ENCODE assay signal across 19 cellular contexts in genomic region chr15:97679289-97679688, GRCh38.
DNase-seq lines count a peak whose midpoint lies in the region; ATAC-seq, FAIRE-seq and TF ChIP-seq lines count a peak whose summit lies in the region.
"Had no signal": no experiment of that assay in that cellular context is flagged by ENCODE, and none has a peak within 500 bp of the region (broad histone marks: within the 10 kb centered on the region; RNA-seq: fewer than 3 reads in every experiment).

No MANE protein-coding gene starts in this region.

- H3K4me1 ChIP-seq in pancreas (no peaks in the 10 kb centered on the region), esophagus muscularis mucosa (no peaks in the 10 kb centered on the region)

- H3K36me3 ChIP-seq in pancreas (no peaks in the 10 kb centered on the region), esophagus muscularis mucosa (no peaks in the 10 kb centered on the region)

- H3K27ac ChIP-seq in pancreas (no peak overlapping the region), esophagus muscularis mucosa (replicated peaks in 1 of 4) (no peak overlapping the region)
- H3K27ac ChIP-seq: GM23248 had no signal

- H3K4me3 Mint-ChIP-seq in immature natural killer cell: no peak overlapping the region
- H3K4me3 Mint-ChIP-seq: CD4-positive, alpha-beta memory T cell had no signal

- TF ChIP-seq POLR2A in esophagus muscularis mucosa (IDR thresholded peaks at IDR 0.05; ENCODE audit: low read depth): no peak

- no peak for TF ChIP-seq EP300 in esophagus muscularis mucosa (IDR thresholded peaks at IDR 0.05)

- peaks cover 0 to 2% (median 2%) of the 10 kb centered on the region in 3 donors for H3K27me3 Mint-ChIP-seq in immature natural killer cell (ENCODE audit: low read depth in 3 of 3)
- H3K27me3 Mint-ChIP-seq: CD4-positive, alpha-beta memory T cell had no signal

- no peak for DNase-seq in left colon
- DNase-seq in pancreas: no peak
- no peak for DNase-seq in esophagus muscularis mucosa (ENCODE audit: extremely low spot score)
- DNase-seq in immature natural killer cell: no peak
- DNase-seq: C1 segment of cervical spinal cord; Calu3; CD4-positive, alpha-beta memory T cell; COR-L47; DMS53; DMS79 treated with DMSO at 0.1 percent for 48 hours; GM23248; H7; HCEC 1CT had no signal

- peak; percentile 72 for ATAC-seq in left colon
- ATAC-seq in pancreas: no peak
- no peak for ATAC-seq in GM21723 (IDR thresholded peaks at IDR 0.05; ENCODE audit: unreplicated experiment)
- ATAC-seq in HG02870 (IDR thresholded peaks at IDR 0.05; ENCODE audit: unreplicated experiment): no peak

- peaks cover 0 to 5% (median 2%) of the 10 kb centered on the region in 6 donors for H3K9me3 Mint-ChIP-seq in immature natural killer cell

- TF ChIP-seq CTCF in pancreas (IDR thresholded peaks at IDR 0.05) (no peak), esophagus muscularis mucosa (IDR thresholded peaks at IDR 0.05) (no peak)

- H3K27ac Mint-ChIP-seq in immature natural killer cell: no peak overlapping the region

- intact Hi-C loops in left colon (cut with DNase I, micrococcal nuclease): no loop called here
- intact Hi-C loops in pancreas (cut with DNase I): no loop called here
- intact Hi-C loops in esophagus muscularis mucosa (cut with DNase I): no loop called here

- WGBS in pancreas, 2 donors: 68 to 79% methylated on average over 3 of the region's 3 CpGs
- WGBS in esophagus muscularis mucosa: 58% methylated on average over 3 of the region's 3 CpGs

- no peaks in the 10 kb centered on the region for H3K4me1 Mint-ChIP-seq in immature natural killer cell

- H3K36me3 Mint-ChIP-seq in immature natural killer cell: no peaks in the 10 kb centered on the region
- H3K36me3 Mint-ChIP-seq: CD4-positive, alpha-beta memory T cell had no signal

- H3K27me3 ChIP-seq in pancreas: no peaks in the 10 kb centered on the region
- H3K27me3 ChIP-seq in esophagus muscularis mucosa: no peaks in the 10 kb centered on the region

- no peaks in the 10 kb centered on the region for H3K9me3 ChIP-seq in pancreas
- no peaks in the 10 kb centered on the region for H3K9me3 ChIP-seq in esophagus muscularis mucosa

- peak; percentile 31 for FAIRE-seq in colon (lab: Jason Lieb, UNC)
- peak; percentile 56 for FAIRE-seq in pancreas (lab: Jason Lieb, UNC)
- FAIRE-seq: G401.6, GM12892, H1 had no signal

- H3K4me3 ChIP-seq in pancreas (no peak overlapping the region), esophagus muscularis mucosa (no peak overlapping the region)
- H3K4me3 ChIP-seq: GM23248 had no signal
